In genomic region chr3:126057547-126057819, GRCh38 we compare ENCODE assay signal across 18 cellular contexts.
"Had no signal": no experiment of that assay in that cellular context is flagged by ENCODE, and none has a peak within 500 bp of the region (broad histone marks: within the 10 kb centered on the region; RNA-seq: fewer than 3 reads in every experiment).

No MANE protein-coding gene starts in this region.

- FAIRE-seq: endothelial cell of umbilical vein had no signal

- H3K4me3 Mint-ChIP-seq: activated B cell treated with CpG ODN at 0.5 μM for 24 hours; activated T-cell treated with anti-CD3 and anti-CD28 coated beads, Interleukin-2, amount 50 U/mL, for 72 hours; brain; memory B cell; natural killer cell treated with Interleukin-12 subunit alpha and Interleukin-12 subunit beta and Interleukin-15 and Interleukin-18, amount 100 ng/mL, for 72 hours; stimulated activated effector memory CD8-positive, alpha-beta T cell treated with anti-CD3 and anti-CD28 coated beads, Interleukin-12 subunit alpha, Interleukin-12 subunit beta, amount 100 ng/mL, for 72 hours; T-helper 2 cell treated with Interferon-gamma antibody and Interleukin-4, amounts not matched to agents 5 μg/mL and 100 μg/mL, for 36 hours had no signal

- ATAC-seq: activated naive CD4-positive, alpha-beta T cell treated with anti-CD3 and anti-CD28 coated beads, Interleukin-2, amount 50 U/mL, for 72 hours; activated T-cell treated with anti-CD3 and anti-CD28 coated beads, Interleukin-2, amount 50 U/mL, for 72 hours; natural killer cell treated with Interleukin-12 subunit alpha and Interleukin-12 subunit beta and Interleukin-15 and Interleukin-18, amount 100 ng/mL, for 72 hours; stimulated activated effector memory CD8-positive, alpha-beta T cell treated with anti-CD3 and anti-CD28 coated beads, Interleukin-12 subunit alpha, Interleukin-12 subunit beta, amount 100 ng/mL, for 72 hours had no signal

- H3K36me3 Mint-ChIP-seq: activated naive CD4-positive, alpha-beta T cell treated with anti-CD3 and anti-CD28 coated beads, Interleukin-2, amount 50 U/mL, for 72 hours; brain; natural killer cell treated with Interleukin-12 subunit alpha and Interleukin-12 subunit beta and Interleukin-15 and Interleukin-18, amount 100 ng/mL, for 72 hours; stimulated activated effector memory CD8-positive, alpha-beta T cell treated with anti-CD3 and anti-CD28 coated beads, Interleukin-12 subunit alpha, Interleukin-12 subunit beta, amount 100 ng/mL, for 72 hours had no signal

- H3K27ac Mint-ChIP-seq: activated B cell treated with CpG ODN at 0.5 μM for 24 hours; activated naive CD4-positive, alpha-beta T cell treated with anti-CD3 and anti-CD28 coated beads, Interleukin-2, amount 50 U/mL, for 72 hours; activated T-cell treated with anti-CD3 and anti-CD28 coated beads, Interleukin-2, amount 50 U/mL, for 72 hours; memory B cell; natural killer cell treated with Interleukin-12 subunit alpha and Interleukin-12 subunit beta and Interleukin-15 and Interleukin-18, amount 100 ng/mL, for 72 hours; stimulated activated effector memory CD8-positive, alpha-beta T cell treated with anti-CD3 and anti-CD28 coated beads, Interleukin-12 subunit alpha, Interleukin-12 subunit beta, amount 100 ng/mL, for 72 hours; T-helper 2 cell treated with Interferon-gamma antibody and Interleukin-4, amounts not matched to agents 5 μg/mL and 100 μg/mL, for 36 hours had no signal

- H3K9me3 Mint-ChIP-seq: activated B cell treated with CpG ODN at 0.5 μM for 24 hours; activated naive CD4-positive, alpha-beta T cell treated with anti-CD3 and anti-CD28 coated beads, Interleukin-2, amount 50 U/mL, for 72 hours; activated T-cell treated with anti-CD3 and anti-CD28 coated beads, Interleukin-2, amount 50 U/mL, for 72 hours; brain; memory B cell; natural killer cell treated with Interleukin-12 subunit alpha and Interleukin-12 subunit beta and Interleukin-15 and Interleukin-18, amount 100 ng/mL, for 72 hours; stimulated activated effector memory CD8-positive, alpha-beta T cell treated with anti-CD3 and anti-CD28 coated beads, Interleukin-12 subunit alpha, Interleukin-12 subunit beta, amount 100 ng/mL, for 72 hours; T-helper 2 cell treated with Interferon-gamma antibody and Interleukin-4, amounts not matched to agents 5 μg/mL and 100 μg/mL, for 36 hours had no signal

- DNase-seq: activated B cell treated with CpG ODN at 0.5 μM for 24 hours; activated CD4-positive, alpha-beta T cell treated with anti-CD3 and anti-CD28 coated beads for 48 hours; activated CD8-positive, alpha-beta memory T cell treated with anti-CD3 and anti-CD28 coated beads, Interleukin-2, amount 50 U/mL, for 48 hours; activated gamma-delta T cell; activated T-cell treated with anti-CD3 and anti-CD28 coated beads, Interleukin-2, amount 50 U/mL, for 72 hours; cortex of kidney; effector CD8-positive, alpha-beta T cell; left colon; occipital lobe; stimulated activated CD4-positive, alpha-beta T cell treated with anti-CD3 and anti-CD28 coated beads, Interleukin-12 subunit alpha, Interleukin-12 subunit beta, amount 100 ng/mL, for 4 hours; SW 1271 had no signal

- H3K27me3 Mint-ChIP-seq: activated B cell treated with CpG ODN at 0.5 μM for 24 hours; memory B cell; natural killer cell treated with Interleukin-12 subunit alpha and Interleukin-12 subunit beta and Interleukin-15 and Interleukin-18, amount 100 ng/mL, for 72 hours had no signal
